Comparison of ENCODE assay signal across 1 cellular context in the genomic region with DNA sequence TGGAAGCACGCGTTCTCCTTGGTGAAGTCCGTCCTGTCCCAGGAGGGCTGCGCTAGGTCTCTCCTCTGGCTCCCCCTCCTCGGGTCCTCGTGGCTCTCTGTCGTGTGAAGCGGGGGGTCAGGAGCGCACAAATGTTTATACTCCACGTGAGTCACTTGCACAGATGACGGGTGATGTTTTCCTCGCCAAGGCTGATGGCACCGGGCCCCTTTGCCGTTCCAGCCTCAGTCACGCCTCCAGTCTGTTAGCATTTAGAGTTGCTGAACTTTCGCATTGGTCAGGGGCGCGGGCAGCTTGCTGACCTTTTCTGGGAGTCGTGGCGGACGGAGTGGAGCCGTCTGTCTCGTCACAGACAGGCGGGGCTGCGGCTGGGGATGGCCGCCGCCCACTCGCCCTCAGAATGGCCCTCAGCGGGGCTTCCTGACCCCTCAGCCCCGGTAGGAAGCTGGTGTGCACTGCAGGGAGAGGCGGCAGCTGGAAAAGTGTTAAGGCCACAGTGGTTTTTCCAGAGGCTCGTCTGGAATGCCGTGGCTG.
TF ChIP-seq lines count a peak whose summit lies in the region.

No MANE protein-coding gene starts in this region.

TF ChIP-seq in GM12878, 131 proteins besides CTCF, POLR2A, EP300 and RAD21:
- TF ChIP-seq PRDM15 (CRISPR knock-in tag; IDR thresholded peaks at IDR 0.05) (no peak), RFX5 (IDR thresholded peaks at IDR 0.05; ENCODE audit: low read depth, low read length) (no peak), NR2F1 (conservative IDR thresholded peaks at IDR 0.05) (no peak), CBX3 (IDR thresholded peaks at IDR 0.05; ENCODE audit: borderline replicate concordance, low read depth) (no peak)
